In the genomic region with DNA sequence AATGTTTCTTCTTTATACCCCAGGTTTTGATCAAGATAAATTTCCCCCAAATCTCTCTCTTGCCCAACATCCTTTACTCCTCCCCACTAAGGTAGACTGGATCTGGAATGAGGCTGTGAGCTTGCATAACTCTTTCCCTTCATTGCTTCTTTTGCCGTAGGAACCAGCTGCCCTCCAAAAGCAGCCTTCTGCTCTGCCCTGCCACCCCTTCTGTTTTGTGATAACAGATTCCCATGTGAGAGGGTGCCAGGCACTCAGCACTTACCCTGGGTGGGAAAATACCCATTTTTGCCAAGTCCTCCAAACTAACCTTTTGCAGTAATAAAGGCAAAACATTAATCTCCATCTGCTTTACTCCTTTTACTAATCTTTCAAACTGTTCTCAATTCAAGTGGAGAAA, we compare ENCODE assay signal across 23 cellular contexts.
"Had no signal": no experiment of that assay in that cellular context is flagged by ENCODE, and none has a peak within 500 bp of the region (broad histone marks: within the 10 kb centered on the region; RNA-seq: fewer than 3 reads in every experiment).

No MANE protein-coding gene starts in this region.

- H3K27me3 ChIP-seq: neutrophil, right lobe of liver, tibial artery, upper lobe of right lung, vagina had no signal

- ATAC-seq: heart right ventricle; left lobe of liver; mucosa of descending colon; naive thymus-derived CD8-positive, alpha-beta T cell; psoas muscle; right lobe of liver; stimulated activated memory B cell treated with anti-CD40 and anti-IgM and Interleukin-4, amounts not matched to agents 10 μg/mL and 1 μg/mL and 100 μg/mL, for 72 hours; upper lobe of right lung had no signal

- H3K9me3 ChIP-seq: heart right ventricle, mucosa of descending colon, neutrophil, psoas muscle, right lobe of liver, spleen, tibial artery, upper lobe of right lung, vagina had no signal

- H3K4me3 Mint-ChIP-seq: dendritic cell treated with granulocyte-macrophage colony-stimulating factor and Interleukin-4, amounts not matched to agents 40 ng/mL and 50 ng/mL, for 4 days; naive thymus-derived CD8-positive, alpha-beta T cell; stimulated activated memory B cell treated with anti-CD40 and anti-IgM and Interleukin-4, amounts not matched to agents 10 μg/mL and 1 μg/mL and 100 μg/mL, for 72 hours; stimulated activated naive CD8-positive, alpha-beta T cell treated with anti-CD3 and anti-CD28 coated beads, Interleukin-15, Interleukin-2, amounts not matched to agents 100 ng/mL and 50 ng/mL, for 24 hours had no signal

- H3K36me3 ChIP-seq: heart right ventricle, neutrophil, right lobe of liver, spleen, tibial artery, upper lobe of right lung, vagina had no signal

- H3K27ac ChIP-seq: heart right ventricle, neutrophil, psoas muscle, right lobe of liver, spleen, tibial artery, upper lobe of right lung, vagina had no signal

- H3K4me1 Mint-ChIP-seq: naive thymus-derived CD8-positive, alpha-beta T cell; stimulated activated memory B cell treated with anti-CD40 and anti-IgM and Interleukin-4, amounts not matched to agents 10 μg/mL and 1 μg/mL and 100 μg/mL, for 72 hours had no signal

- H3K4me1 ChIP-seq: heart right ventricle, psoas muscle, right lobe of liver, spleen, tibial artery, upper lobe of right lung, vagina had no signal

- H3K27ac Mint-ChIP-seq: dendritic cell treated with granulocyte-macrophage colony-stimulating factor and Interleukin-4, amounts not matched to agents 40 ng/mL and 50 ng/mL, for 4 days; naive thymus-derived CD8-positive, alpha-beta T cell; stimulated activated memory B cell treated with anti-CD40 and anti-IgM and Interleukin-4, amounts not matched to agents 10 μg/mL and 1 μg/mL and 100 μg/mL, for 72 hours; stimulated activated naive CD8-positive, alpha-beta T cell treated with anti-CD3 and anti-CD28 coated beads, Interleukin-15, Interleukin-2, amounts not matched to agents 100 ng/mL and 50 ng/mL, for 24 hours had no signal

- H3K9me3 Mint-ChIP-seq: stimulated activated memory B cell treated with anti-CD40 and anti-IgM and Interleukin-4, amounts not matched to agents 10 μg/mL and 1 μg/mL and 100 μg/mL, for 72 hours had no signal

- H3K36me3 Mint-ChIP-seq: naive thymus-derived CD8-positive, alpha-beta T cell; stimulated activated memory B cell treated with anti-CD40 and anti-IgM and Interleukin-4, amounts not matched to agents 10 μg/mL and 1 μg/mL and 100 μg/mL, for 72 hours had no signal

- H3K27me3 Mint-ChIP-seq: dendritic cell treated with granulocyte-macrophage colony-stimulating factor and Interleukin-4, amounts not matched to agents 40 ng/mL and 50 ng/mL, for 4 days; stimulated activated memory B cell treated with anti-CD40 and anti-IgM and Interleukin-4, amounts not matched to agents 10 μg/mL and 1 μg/mL and 100 μg/mL, for 72 hours; stimulated activated naive CD8-positive, alpha-beta T cell treated with anti-CD3 and anti-CD28 coated beads, Interleukin-15, Interleukin-2, amounts not matched to agents 100 ng/mL and 50 ng/mL, for 24 hours had no signal

- H3K4me3 ChIP-seq: heart right ventricle, mucosa of descending colon, psoas muscle, right lobe of liver, spleen, tibial artery, upper lobe of right lung, vagina had no signal

- DNase-seq: heart right ventricle; hypothalamus; islet precursor cell; mammary epithelial cell; mucosa of descending colon; naive thymus-derived CD8-positive, alpha-beta T cell; psoas muscle; retina; right lobe of liver; spleen; stimulated activated CD4-positive, alpha-beta T cell treated with anti-CD3 and anti-CD28 coated beads, Interleukin-15, amount 100 ng/mL, for 24 hours; stimulated activated CD4-positive, alpha-beta T cell treated with anti-CD3 and anti-CD28 coated beads, Interleukin-1b, Interleukin-23, amount 100 ng/mL, for 48 hours; stimulated activated CD4-positive, alpha-beta T cell treated with anti-CD3 and anti-CD28 coated beads, Interleukin-4, amount 100 ng/mL, for 24 hours; tibial artery; upper lobe of right lung had no signal

- FAIRE-seq: endothelial cell of umbilical vein, frontal cortex had no signal
